4 cellular contexts compared by ENCODE assay signal in the genomic region with DNA sequence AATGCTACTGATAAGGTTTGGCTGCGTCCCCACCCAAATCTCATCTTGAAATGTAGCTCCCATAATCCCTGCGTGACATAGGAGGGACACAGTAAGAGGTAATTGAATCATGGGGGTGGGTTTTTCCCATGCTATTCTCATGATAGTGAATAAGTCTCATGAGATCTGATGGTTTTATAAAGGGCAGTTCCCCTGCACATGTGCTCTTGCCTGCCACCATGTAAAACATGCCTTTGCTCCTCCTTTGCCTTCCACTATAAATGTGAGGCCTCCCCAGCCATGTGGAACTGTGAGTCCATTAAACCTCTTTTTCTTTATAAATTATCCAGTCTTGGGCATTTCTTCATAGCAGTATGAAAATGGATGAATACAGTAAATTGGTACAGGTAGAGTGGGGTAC. TPM values are rescaled to one million over a fixed set of nuclear protein-coding genes. Genes with fewer than 3 reads are reported as not detected.
"Had no signal": no experiment of that assay in that cellular context is flagged by ENCODE, and none has a peak within 500 bp of the region (broad histone marks: within the 10 kb centered on the region; RNA-seq: fewer than 3 reads in every experiment).

No MANE protein-coding gene starts in this region.

RNA-seq across cellular contexts. Expression of a gene that starts 20.2 kb away (rescaled TPM):
- total RNA-seq: OCI-LY7, PC-9, SJCRH30, SJSA1 had no signal
